8 cellular contexts compared by ENCODE assay signal in the genomic region with DNA sequence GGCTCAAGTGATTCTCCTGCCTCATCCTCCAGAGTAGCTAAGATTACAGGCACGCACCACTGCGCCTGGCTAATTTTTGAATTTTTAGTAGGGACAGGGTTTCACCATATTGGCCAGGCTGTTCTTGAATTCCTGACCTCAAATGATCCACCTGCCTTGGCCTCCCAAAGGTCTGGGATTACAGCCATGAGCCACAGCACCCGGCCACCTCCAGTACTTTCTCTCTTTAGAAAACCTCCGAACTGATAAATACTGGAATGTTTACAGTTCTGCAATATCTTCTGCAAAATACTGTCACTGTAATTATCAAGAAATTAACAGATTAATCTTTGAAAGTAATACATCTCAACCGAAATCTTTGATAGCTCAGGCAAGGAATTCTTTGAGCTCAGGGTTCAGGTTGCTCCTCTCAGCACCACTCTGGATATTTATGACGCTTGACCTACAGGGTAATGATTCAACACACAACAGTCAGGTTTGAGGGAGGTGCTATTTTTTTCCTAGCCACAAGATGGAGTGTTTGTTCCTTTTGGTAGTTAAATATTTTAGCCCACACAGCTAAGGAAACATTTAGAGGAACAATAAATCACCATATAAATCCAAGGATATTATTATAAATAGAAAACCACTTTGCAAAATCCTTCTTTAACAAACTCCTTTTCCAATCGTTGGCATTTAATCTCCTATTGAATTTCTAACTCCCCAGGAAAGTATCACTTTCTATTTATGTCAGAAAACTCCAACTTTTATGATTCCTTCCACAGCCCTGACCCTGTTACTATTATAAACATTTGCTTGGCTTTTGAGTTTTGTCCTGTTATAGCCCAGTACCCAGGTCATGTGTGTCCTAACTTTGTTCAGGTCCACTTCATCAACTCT. TPM values are rescaled to one million over a fixed set of nuclear protein-coding genes. Genes with fewer than 3 reads are reported as not detected.
DNase-seq lines count a peak whose midpoint lies in the region; ATAC-seq and TF ChIP-seq lines count a peak whose summit lies in the region.

No MANE protein-coding gene starts in this region.

- H3K9ac ChIP-seq in KMS-11, result no peak overlapping the region
- H3K9ac ChIP-seq in NT2/D1 (ENCODE audit: insufficient read length, low read depth), result no peak overlapping the region

- 44 to 45% methylated on average over 7 of the region's 7 CpGs for WGBS in tibial nerve, 2 donors

- H3K27me3 Mint-ChIP-seq in activated T-cell treated with anti-CD3 and anti-CD28 coated beads, Interleukin-2, amount 50 U/mL, for 72 hours (ENCODE audit: low read depth), result peaks cover 19% of the 10 kb centered on the region

- TF ChIP-seq EP300 in tibial nerve (IDR thresholded peaks at IDR 0.05), result no peak

- H3K36me3 ChIP-seq in KMS-11 (ENCODE audit: insufficient read depth) (no peaks in the 10 kb centered on the region; the same call in 1 of the 2 replicates), NT2/D1 (ENCODE audit: insufficient read depth, insufficient read length, low read length) (peaks cover 8% of the 10 kb centered on the region), tibial nerve (no peaks in the 10 kb centered on the region)

- peaks cover 8% of the 10 kb centered on the region for H3K4me1 Mint-ChIP-seq in activated T-cell treated with anti-CD3 and anti-CD28 coated beads, Interleukin-2, amount 50 U/mL, for 72 hours (ENCODE audit: low read depth)

- H3K9me3 Mint-ChIP-seq in activated T-cell treated with anti-CD3 and anti-CD28 coated beads, Interleukin-2, amount 50 U/mL, for 72 hours, result no peaks in the 10 kb centered on the region

- TF ChIP-seq POLR2A in tibial nerve (IDR thresholded peaks at IDR 0.05), result no peak

- peak in 1 of 2 donors; percentile 35 for DNase-seq in activated T-cell treated with anti-CD3 and anti-CD28 coated beads, Interleukin-2, amount 50 U/mL, for 72 hours
- no peak for DNase-seq in activated T-cell treated with anti-CD3 and anti-CD28 coated beads, Interleukin-2, amount 50 U/mL, for 48 hours
- peak; percentile 16 for DNase-seq in NT2/D1 (ENCODE audit: low read depth, low spot score)
- DNase-seq in cerebellum (ENCODE audit: low spot score), result peak; percentile 68
- DNase-seq in left lobe of liver (ENCODE audit: low spot score), result no peak
- peak in 1 of 2 donors; percentile 82 for DNase-seq in tibial nerve (ENCODE audit: low spot score in 2 of 2)

- H3K4me3 ChIP-seq in KMS-11 (IDR thresholded peaks at IDR 0.05; ENCODE audit: insufficient read depth, low read depth, low read length) (no peak overlapping the region), NT2/D1 (ENCODE audit: insufficient read length, low read depth) (no peak overlapping the region), tibial nerve (no peak overlapping the region)

- peaks cover 11% of the 10 kb centered on the region; the same call in 1 of the 2 replicates for H3K79me2 ChIP-seq in KMS-11 (ENCODE audit: insufficient read depth, low read depth)

- H3K9me3 ChIP-seq in NT2/D1 (ENCODE audit: insufficient read depth, low read length) (no peaks in the 10 kb centered on the region), tibial nerve (no peaks in the 10 kb centered on the region)

- H3K4me1 ChIP-seq in KMS-11 (ENCODE audit: low read depth, poor library complexity, severe bottlenecking), result peaks cover 4% of the 10 kb centered on the region
- peaks cover 2% of the 10 kb centered on the region for H3K4me1 ChIP-seq in NT2/D1 (ENCODE audit: insufficient read depth, insufficient read length)
- peaks cover 0 to 35% (median 5%) of the 10 kb centered on the region in 4 donors for H3K4me1 ChIP-seq in tibial nerve

- no peaks in the 10 kb centered on the region for H4K20me1 ChIP-seq in KMS-11 (ENCODE audit: insufficient read depth)

- H3K27ac ChIP-seq in KMS-11 (no peak overlapping the region), tibial nerve (peak overlapping the region in 1 of 4 donors; percentile 15)

- H2AFZ ChIP-seq in KMS-11 (ENCODE audit: low read depth), result no peak overlapping the region

- TF ChIP-seq CTCF in KMS-11 (conservative IDR thresholded peaks at IDR 0.05; ENCODE audit: low read depth, low read length) (peak; percentile 65; the same call in 1 of the 2 replicates), tibial nerve (IDR thresholded peaks at IDR 0.05) (peak; percentile 52 to 85 (median 80))

- H3K36me3 Mint-ChIP-seq in activated T-cell treated with anti-CD3 and anti-CD28 coated beads, Interleukin-2, amount 50 U/mL, for 72 hours (ENCODE audit: insufficient read depth in 2 of 2), result no peaks in the 10 kb centered on the region

- no peak overlapping the region for H3K4me3 Mint-ChIP-seq in activated T-cell treated with anti-CD3 and anti-CD28 coated beads, Interleukin-2, amount 50 U/mL, for 72 hours

- H3K4me2 ChIP-seq in KMS-11, result no peak overlapping the region

- ATAC-seq in activated T-cell treated with anti-CD3 and anti-CD28 coated beads, Interleukin-2, amount 50 U/mL, for 72 hours (replicated peaks in 1 of 2), result peak; percentile 65 to 67
- ATAC-seq in GM21825 (IDR thresholded peaks at IDR 0.05; ENCODE audit: unreplicated experiment) (peak; percentile 74), left lobe of liver (peak; percentile 99)

- H3K27ac Mint-ChIP-seq in activated T-cell treated with anti-CD3 and anti-CD28 coated beads, Interleukin-2, amount 50 U/mL, for 72 hours, result no peak overlapping the region

- H3K27me3 ChIP-seq in KMS-11 (ENCODE audit: insufficient read depth, low read depth), result no peaks in the 10 kb centered on the region
- no peaks in the 10 kb centered on the region for H3K27me3 ChIP-seq in NT2/D1 (ENCODE audit: insufficient read depth, insufficient read length)
- no peaks in the 10 kb centered on the region for H3K27me3 ChIP-seq in tibial nerve

RNA-seq across cellular contexts. Expression of a gene that starts 48.6 kb away (rescaled TPM):
- 10 to 100 TPM; 52.3 to 58.6 TPM for total RNA-seq in activated T-cell treated with anti-CD3 and anti-CD28 coated beads, Interleukin-2, amount 50 U/mL, for 72 hours
- 47.6 TPM for total RNA-seq in cerebellum
- total RNA-seq in left lobe of liver, result 11.1 TPM
- 10 to 100 TPM; 20.7 to 27.3 (median 26.2) TPM for total RNA-seq in tibial nerve

Comparison
In these comparisons a context has a peak if more than half of its experiments do, and no peak if none do; other contexts are left out.
1. DNase-seq: peak in NT2/D1 (single experiment) and cerebellum (single experiment); none in activated T-cell treated with anti-CD3 and anti-CD28 coated beads, Interleukin-2, amount 50 U/mL, for 48 hours (0 of 2) and left lobe of liver (single experiment).
2. Peak in every context shown above with its lines, with median percentiles within 50 percentile points of each other: ATAC-seq.